8 cellular contexts compared by ENCODE assay signal in genomic region chr4:140135529-140136021, GRCh38. TPM values are rescaled to one million over a fixed set of nuclear protein-coding genes. Genes with fewer than 3 reads are reported as not detected.
DNase-seq lines count a peak whose midpoint lies in the region; ATAC-seq and TF ChIP-seq lines count a peak whose summit lies in the region.
"Had no signal": no experiment of that assay in that cellular context is flagged by ENCODE, and none has a peak within 500 bp of the region (broad histone marks: within the 10 kb centered on the region; RNA-seq: fewer than 3 reads in every experiment).

No MANE protein-coding gene starts in this region.

- no peak overlapping the region for H3K4me3 ChIP-seq in PC-3 (ENCODE audit: low read length)
- H3K4me3 ChIP-seq in heart left ventricle, result peak overlapping the region in 2 of 12 donors; percentile 19 to 21
- H3K4me3 ChIP-seq in thoracic aorta, result no peak overlapping the region

- H4K20me1 ChIP-seq in PC-3 (ENCODE audit: low read length), result no peaks in the 10 kb centered on the region

- no peak overlapping the region for H2AFZ ChIP-seq in PC-3 (ENCODE audit: low read length)

- DNase-seq in NCI-H1092 treated with DMSO at 0.1 percent for 48 hours (lab: John Stamatoyannopoulos, UW) (peak; percentile 82), PC-3 (peak; percentile 17), heart left ventricle (peak; percentile 41 to 82 (median 53)), thoracic aorta (ENCODE audit: low spot score) (peak; percentile 13), cortex of kidney (lab: John Stamatoyannopoulos, UW) (no peak)
- no peak for DNase-seq in activated CD4-positive, alpha-beta T cell treated with anti-CD3 and anti-CD28 coated beads for 36 hours
- DNase-seq: naive thymus-derived CD8-positive, alpha-beta T cell had no signal

- ATAC-seq in PC-3, result no peak
- ATAC-seq in heart left ventricle, result peak; percentile 37 to 73 (median 53)
- ATAC-seq in thoracic aorta (ENCODE audit: insufficient number of reproducible peaks, low FRiP score, low read depth), result no peak
- ATAC-seq in activated CD4-positive, alpha-beta T cell treated with anti-CD3 and anti-CD28 coated beads for 36 hours, result no peak
- ATAC-seq in HG03139 (IDR thresholded peaks at IDR 0.05; ENCODE audit: unreplicated experiment), result no peak
- ATAC-seq: naive thymus-derived CD8-positive, alpha-beta T cell had no signal

- H3K36me3 ChIP-seq in PC-3 (ENCODE audit: low read depth, low read length), result no peaks in the 10 kb centered on the region
- H3K36me3 ChIP-seq in heart left ventricle, result no peaks in the 10 kb centered on the region
- H3K36me3 ChIP-seq in thoracic aorta, result no peaks in the 10 kb centered on the region

- peak overlapping the region; percentile 62; the same call in 1 of the 2 replicates for H3K4me2 ChIP-seq in PC-3 (ENCODE audit: low read length)

- H3K4me1 Mint-ChIP-seq in activated CD4-positive, alpha-beta T cell treated with anti-CD3 and anti-CD28 coated beads for 36 hours, result peaks cover 41% of the 10 kb centered on the region

- CTCF ChIA-PET in PC-3 (lab: Charles Lee), result no interaction called here
- CTCF ChIA-PET in activated CD4-positive, alpha-beta T cell treated with anti-CD3 and anti-CD28 coated beads for 36 hours (lab: Charles Lee), result interaction anchor here (0.7 to 1.3 kb wide), 2 partner anchors 13 to 136 kb away, joined by 3 read pairs; no protein-coding TSS in a partner anchor

- H3K27me3 Mint-ChIP-seq in activated CD4-positive, alpha-beta T cell treated with anti-CD3 and anti-CD28 coated beads for 36 hours, result peaks cover 5% of the 10 kb centered on the region
- H3K27me3 Mint-ChIP-seq: naive thymus-derived CD8-positive, alpha-beta T cell had no signal

- intact Hi-C loops in PC-3 (cut with micrococcal nuclease) (loop anchor here (2.0 kb wide), 1 partner anchor 15 kb away; no protein-coding TSS in a partner anchor), heart left ventricle (cut with DNase I) (no loop called here)
- intact Hi-C loops in activated CD4-positive, alpha-beta T cell treated with anti-CD3 and anti-CD28 coated beads for 36 hours (cut with DNase I, micrococcal nuclease), result no loop called here

- no peaks in the 10 kb centered on the region for H3K9me2 ChIP-seq in PC-3 (replicated peaks; ENCODE audit: low read length)

- no peak overlapping the region for H3K27ac Mint-ChIP-seq in activated CD4-positive, alpha-beta T cell treated with anti-CD3 and anti-CD28 coated beads for 36 hours

- WGBS in heart left ventricle, 4 donors, result 35 to 48% (median 46%) methylated on average over 7 of the region's 7 CpGs

- no peak overlapping the region for H3K9ac ChIP-seq in PC-3 (ENCODE audit: low read length)

- peaks cover 55% of the 10 kb centered on the region for H3K79me2 ChIP-seq in PC-3 (ENCODE audit: low read length)

- H3K27ac ChIP-seq in PC-3 (ENCODE audit: low read length), result peak overlapping the region; percentile 33
- peak overlapping the region in 4 of 12 donors; percentile 3 to 40 (median 18) for H3K27ac ChIP-seq in heart left ventricle
- H3K27ac ChIP-seq in thoracic aorta, result no peak overlapping the region

- H3K36me3 Mint-ChIP-seq in activated CD4-positive, alpha-beta T cell treated with anti-CD3 and anti-CD28 coated beads for 36 hours (ENCODE audit: low read depth), result no peaks in the 10 kb centered on the region
- H3K36me3 Mint-ChIP-seq: naive thymus-derived CD8-positive, alpha-beta T cell had no signal

- no TSS peak for BruUV-seq in PC-3 (replicated peaks; lab: Mats Ljungman, UMichigan)

- no peaks in the 10 kb centered on the region for H3K9me3 ChIP-seq in PC-3 (ENCODE audit: low read length)
- H3K9me3 ChIP-seq in heart left ventricle, result no peaks in the 10 kb centered on the region
- no peaks in the 10 kb centered on the region for H3K9me3 ChIP-seq in thoracic aorta

- H3K9me3 Mint-ChIP-seq in activated CD4-positive, alpha-beta T cell treated with anti-CD3 and anti-CD28 coated beads for 36 hours (ENCODE audit: low read depth), result no peaks in the 10 kb centered on the region
- H3K9me3 Mint-ChIP-seq: naive thymus-derived CD8-positive, alpha-beta T cell had no signal

- POLR2A ChIA-PET in PC-3 (lab: Charles Lee; ENCODE audit: unreplicated experiment), result no interaction called here
- POLR2A ChIA-PET in activated CD4-positive, alpha-beta T cell treated with anti-CD3 and anti-CD28 coated beads for 36 hours (lab: Charles Lee), result no interaction called here

- H3F3A ChIP-seq in PC-3 (ENCODE audit: low read length, unreplicated experiment), result no peaks in the 10 kb centered on the region

- no peak for TF ChIP-seq POLR2A in heart left ventricle (IDR thresholded peaks at IDR 0.05)

- H3K4me1 ChIP-seq in PC-3 (ENCODE audit: insufficient read depth, low read length), result peaks cover 71% of the 10 kb centered on the region
- peaks cover 0 to 27% (median 11%) of the 10 kb centered on the region in 12 donors for H3K4me1 ChIP-seq in heart left ventricle
- no peaks in the 10 kb centered on the region for H3K4me1 ChIP-seq in thoracic aorta (ENCODE audit: control insufficient read depth in 1 of 2, low read depth in 2 of 2)

- TF ChIP-seq CTCF in PC-3 (conservative IDR thresholded peaks at IDR 0.05; ENCODE audit: low read depth, low read length) (no peak), heart left ventricle (IDR thresholded peaks at IDR 0.05) (no peak), thoracic aorta (IDR thresholded peaks at IDR 0.05) (no peak)

- no peak overlapping the region for H3K4me3 Mint-ChIP-seq in activated CD4-positive, alpha-beta T cell treated with anti-CD3 and anti-CD28 coated beads for 36 hours
- H3K4me3 Mint-ChIP-seq: naive thymus-derived CD8-positive, alpha-beta T cell had no signal

- H3K27me3 ChIP-seq in PC-3 (ENCODE audit: low read length) (no peaks in the 10 kb centered on the region), heart left ventricle (no peaks in the 10 kb centered on the region), thoracic aorta (replicated peaks; ENCODE audit: insufficient read depth) (no peaks in the 10 kb centered on the region)

RNA-seq across cellular contexts. Expression of gene MAML3, which starts 18.4 kb away (rescaled TPM):
- total RNA-seq in PC-3 (2014; rRNA removed), result 3.9 and 4.3 TPM in 2 replicates
- total RNA-seq in heart left ventricle, result 1 to 10 TPM; 1.7 to 5.9 (median 3.1) TPM
- 1 to 10 TPM in 1 of 2 donors, under 1 TPM in 1; 0.76 to 2.2 TPM for polyA plus RNA-seq in heart left ventricle
- 10 to 100 TPM in 1 of 2 donors, 1 to 10 TPM in 1; 7.3 to 14.1 TPM for total RNA-seq in thoracic aorta
- total RNA-seq in activated CD4-positive, alpha-beta T cell treated with anti-CD3 and anti-CD28 coated beads for 36 hours, result 1 to 10 TPM; 1.6 to 1.9 TPM

Comparison
In these comparisons a context has a peak if more than half of its experiments do, and no peak if none do; other contexts are left out.
1. DNase-seq: peak in NCI-H1092 treated with DMSO at 0.1 percent for 48 hours (single experiment), PC-3 (single experiment), heart left ventricle (5 of 5) and thoracic aorta (single experiment); none in activated CD4-positive, alpha-beta T cell treated with anti-CD3 and anti-CD28 coated beads for 36 hours (single experiment) and cortex of kidney (single experiment).
2. ATAC-seq: peak in heart left ventricle (4 of 4); none in PC-3 (single experiment), thoracic aorta (single experiment), activated CD4-positive, alpha-beta T cell treated with anti-CD3 and anti-CD28 coated beads for 36 hours (single experiment) and HG03139 (single experiment).